In the genomic region with DNA sequence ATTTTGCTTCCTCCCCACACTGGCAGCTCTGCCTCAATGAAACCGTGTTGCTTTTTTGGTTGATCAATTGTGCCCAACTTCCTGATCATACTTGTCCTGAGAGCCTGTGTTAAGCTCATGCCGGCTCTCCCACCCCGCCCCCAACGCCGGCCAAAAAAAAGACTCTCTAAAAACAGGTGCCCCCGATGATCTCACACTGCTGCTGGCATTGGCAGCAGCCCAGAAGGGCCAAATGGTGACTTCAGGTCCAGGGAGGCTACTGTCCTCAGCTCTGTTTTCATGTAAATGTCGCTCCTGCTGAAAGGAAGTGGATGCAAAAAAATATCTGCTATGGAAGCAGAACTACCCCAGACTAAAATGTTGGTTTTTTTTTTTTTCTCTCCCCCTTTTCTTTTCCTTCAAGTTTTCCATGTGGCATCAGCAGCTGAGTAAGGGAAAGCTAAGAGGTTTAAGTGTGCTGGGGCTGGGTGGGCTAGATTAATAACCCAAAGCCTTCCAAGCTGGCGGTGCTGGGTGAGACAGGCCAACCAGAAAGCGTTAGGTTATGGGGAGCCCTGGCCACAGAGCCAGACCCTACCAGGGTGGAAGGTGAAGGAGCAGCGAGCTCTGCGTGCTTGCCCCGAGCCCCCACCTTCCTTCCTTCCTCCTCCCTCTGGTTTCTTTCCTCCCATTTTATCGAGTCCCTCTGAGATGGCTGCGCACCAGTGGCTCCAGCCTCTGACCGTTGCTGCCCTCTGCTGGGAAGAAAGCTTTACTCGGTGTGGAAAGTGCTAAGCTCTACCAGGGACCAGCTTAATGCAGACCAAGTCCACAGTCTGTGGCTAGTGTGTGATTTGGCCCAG, we compare ENCODE assay signal across 8 cellular contexts.
DNase-seq lines count a peak whose midpoint lies in the region; ATAC-seq, FAIRE-seq and TF ChIP-seq lines count a peak whose summit lies in the region.

No MANE protein-coding gene starts in this region.

- H3K4me2 ChIP-seq in keratinocyte (ENCODE audit: control insufficient read depth, extremely low read depth, insufficient read depth, low read depth, low read length), result no peak overlapping the region

- TF ChIP-seq CTCF in WERI-Rb-1 (IDR thresholded peaks at IDR 0.05; ENCODE audit: low read depth, low read length) (peak; percentile 85), keratinocyte (optimal IDR thresholded peaks at IDR 0.05 in 1 of 3, IDR thresholded peaks at IDR 0.05 in 1 of 3, conservative IDR thresholded peaks at IDR 0.05 in 1 of 3; ENCODE audit: extremely low read depth in 1 of 3, insufficient read depth in 2 of 3, low read length in 3 of 3) (peak; percentile 76 to 86 (median 86))

- no peak overlapping the region for H3K27ac ChIP-seq in ACC112 (ENCODE audit: low read depth, low read length)
- peak overlapping the region; percentile 53 for H3K27ac ChIP-seq in WERI-Rb-1
- no peak overlapping the region for H3K27ac ChIP-seq in keratinocyte (ENCODE audit: control insufficient read depth, insufficient read depth, low read length)

- peak; percentile 44 for DNase-seq in NCI-H2081 treated with DMSO at 0.1 percent for 48 hours (lab: John Stamatoyannopoulos, UW)
- DNase-seq in WERI-Rb-1, result peak; percentile 90
- DNase-seq in central memory CD4-positive, alpha-beta T cell, result peak; percentile 12
- DNase-seq in keratinocyte (ENCODE audit: low read depth, low spot score), result peak; percentile 2
- DNase-seq in stimulated activated CD4-positive, alpha-beta T cell treated with anti-CD3 and anti-CD28 coated beads, Interleukin-15, amount 100 ng/mL, for 48 hours (ENCODE audit: low read depth in 2 of 2), result peak; percentile 38 to 60

- H3K9ac ChIP-seq in keratinocyte (ENCODE audit: control insufficient read depth, extremely low read depth, insufficient read depth, low read length), result no peak overlapping the region

- ATAC-seq in GM18508 (IDR thresholded peaks at IDR 0.05; ENCODE audit: insufficient read depth, unreplicated experiment) (peak; percentile 90), HG03025 (IDR thresholded peaks at IDR 0.05; ENCODE audit: low FRiP score, unreplicated experiment) (peak; percentile 75)

- dilution Hi-C loops in keratinocyte (cut with MboI; ENCODE audit: extremely low pct_ligation_motif_present, low sequenced_read_pairs), result no loop called here

- H3K9me3 ChIP-seq in WERI-Rb-1 (ENCODE audit: severe bottlenecking) (no peaks in the 10 kb centered on the region), keratinocyte (ENCODE audit: control insufficient read depth, low read depth, low read length) (no peaks in the 10 kb centered on the region)

- H3K9me1 ChIP-seq in keratinocyte (ENCODE audit: control insufficient read depth, extremely low read depth, insufficient read depth, low read length), result no peaks in the 10 kb centered on the region

- H3K4me1 ChIP-seq in ACC112 (ENCODE audit: control insufficient read depth, insufficient read depth, low read length, unreplicated experiment) (no peaks in the 10 kb centered on the region), keratinocyte (ENCODE audit: control insufficient read depth, extremely low read depth, insufficient read depth, low read length) (no peaks in the 10 kb centered on the region)

- no peaks in the 10 kb centered on the region for H3K79me2 ChIP-seq in ACC112 (ENCODE audit: control insufficient read depth, insufficient read depth, low read length, unreplicated experiment)
- no peaks in the 10 kb centered on the region for H3K79me2 ChIP-seq in keratinocyte (ENCODE audit: control insufficient read depth, insufficient read depth, low read length)

- H3K4me3 ChIP-seq in ACC112 (ENCODE audit: low read depth, low read length) (no peak overlapping the region), WERI-Rb-1 (ENCODE audit: low read depth, low read length) (peak overlapping the region; percentile 50), keratinocyte (ENCODE audit: control insufficient read depth in 2 of 3, extremely low read depth in 1 of 3, insufficient read depth in 2 of 3, low read depth in 1 of 3, low read length in 3 of 3) (no peak overlapping the region)

- H2AFZ ChIP-seq in ACC112 (ENCODE audit: low read length, unreplicated experiment) (peak overlapping the region; percentile 8), keratinocyte (ENCODE audit: control insufficient read depth, low read length) (no peak overlapping the region)

- no peak for FAIRE-seq in keratinocyte (lab: Jason Lieb, UNC)

- no peaks in the 10 kb centered on the region for H3K27me3 ChIP-seq in ACC112 (ENCODE audit: insufficient read depth, low read length)
- H3K27me3 ChIP-seq in WERI-Rb-1 (ENCODE audit: insufficient read depth, low read depth, severe bottlenecking), result no peaks in the 10 kb centered on the region
- H3K27me3 ChIP-seq in keratinocyte (ENCODE audit: control insufficient read depth, extremely low read depth, insufficient read depth, low read length), result no peaks in the 10 kb centered on the region

- H3K36me3 ChIP-seq in ACC112 (ENCODE audit: insufficient read depth, low read length) (no peaks in the 10 kb centered on the region), WERI-Rb-1 (no peaks in the 10 kb centered on the region), keratinocyte (ENCODE audit: control insufficient read depth in 2 of 2, extremely low read depth in 1 of 2, insufficient read depth in 2 of 2, low read length in 2 of 2) (no peaks in the 10 kb centered on the region)

- no peaks in the 10 kb centered on the region for H4K20me1 ChIP-seq in keratinocyte (ENCODE audit: control insufficient read depth, extremely low read depth, insufficient read depth, low read length)

Comparison
In these comparisons a context has a peak if more than half of its experiments do, and no peak if none do; other contexts are left out.
1. DNase-seq: peak in every context shown above with its lines; median percentile 90 in WERI-Rb-1; 49 in stimulated activated CD4-positive, alpha-beta T cell treated with anti-CD3 and anti-CD28 coated beads, Interleukin-15, amount 100 ng/mL, for 48 hours; 44 in NCI-H2081 treated with DMSO at 0.1 percent for 48 hours; 12 in central memory CD4-positive, alpha-beta T cell; 2 in keratinocyte.